28 cellular contexts compared by ENCODE assay signal in the genomic region with DNA sequence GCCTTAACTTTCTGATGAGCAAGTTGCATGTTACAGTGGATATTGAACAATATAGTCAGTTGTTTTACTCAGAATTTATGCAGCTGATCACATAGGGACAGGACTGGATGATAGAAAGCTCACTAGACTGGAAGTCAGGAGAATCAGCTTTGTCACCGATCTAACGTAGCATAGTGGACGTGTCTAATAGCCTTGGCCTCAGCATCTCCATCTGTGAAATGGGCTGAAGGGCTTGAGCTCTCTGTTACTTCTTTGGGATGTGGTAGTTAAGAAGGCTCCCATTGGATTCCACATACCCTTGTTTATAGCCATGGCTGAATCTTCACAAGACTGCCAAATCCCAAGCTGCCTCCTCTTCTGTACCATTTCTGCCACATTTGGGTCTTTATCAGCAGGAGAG.
"Had no signal": no experiment of that assay in that cellular context is flagged by ENCODE, and none has a peak within 500 bp of the region (broad histone marks: within the 10 kb centered on the region; RNA-seq: fewer than 3 reads in every experiment).

No MANE protein-coding gene starts in this region.

- H3K9ac ChIP-seq: KMS-11 had no signal

- H3K27me3 ChIP-seq: SJCRH30 had no signal

- H3K36me3 ChIP-seq: SJCRH30, WERI-Rb-1 had no signal

- H3K27ac ChIP-seq: KMS-11, SJCRH30, SK-N-MC, WERI-Rb-1 had no signal

- H3K4me1 ChIP-seq: SJCRH30 had no signal

- H3K4me2 ChIP-seq: KMS-11 had no signal

- ATAC-seq: activated CD8-positive, alpha-beta memory T cell treated with anti-CD3 and anti-CD28 coated beads, Interleukin-2, amount 10 ng/mL, durations not matched to agents 7 days and 5 days; Panc1 had no signal

- H3K4me3 ChIP-seq: SJCRH30, SK-N-MC had no signal

- DNase-seq: activated CD4-positive, alpha-beta memory T cell treated with anti-CD3 and anti-CD28 coated beads, Interleukin-2, amount 10 ng/mL, durations not matched to agents 7 days and 5 days; activated CD4-positive, alpha-beta T cell treated with anti-CD3 and anti-CD28 coated beads for 1 hour; activated CD4-positive, alpha-beta T cell treated with anti-CD3 and anti-CD28 coated beads for 48 hours; activated CD4-positive, CD25-positive, alpha-beta regulatory T cell; activated CD8-positive, alpha-beta memory T cell treated with anti-CD3 and anti-CD28 coated beads for 24 hours; activated CD8-positive, alpha-beta memory T cell treated with anti-CD3 and anti-CD28 coated beads, Interleukin-2, amount 10 ng/mL, durations not matched to agents 7 days and 5 days; activated CD8-positive, alpha-beta memory T cell treated with anti-CD3 and anti-CD28 coated beads, Interleukin-2, amount 50 U/mL, for 48 hours; activated effector memory CD4-positive, alpha-beta T cell treated with Interleukin-2 at 50 U/mL for 16 hours; activated naive CD4-positive, alpha-beta T cell treated with anti-CD3 and anti-CD28 coated beads, Interleukin-2, amount 50 U/mL, for 16 hours; activated naive CD8-positive, alpha-beta T cell treated with anti-CD3 and anti-CD28 coated beads for 36 hours; activated T-cell treated with anti-CD3 and anti-CD28 coated beads, Interleukin-2, amount 50 U/mL, for 48 hours; amniotic stem cell; aorta; MM.1S; MV-4-11; NCI-H1092; NCI-H1436 treated with DMSO at 0.1 percent for 48 hours; NCI-H1694 treated with DMSO at 0.1 percent for 48 hours; NCI-H2029; NCI-H345; NCI-H524 treated with DMSO at 0.1 percent for 48 hours; SHP77; SJCRH30; T1000; WERI-Rb-1 had no signal

- H3K9me3 ChIP-seq: SJCRH30 had no signal
